21 cellular contexts compared by ENCODE assay signal in the genomic region with DNA sequence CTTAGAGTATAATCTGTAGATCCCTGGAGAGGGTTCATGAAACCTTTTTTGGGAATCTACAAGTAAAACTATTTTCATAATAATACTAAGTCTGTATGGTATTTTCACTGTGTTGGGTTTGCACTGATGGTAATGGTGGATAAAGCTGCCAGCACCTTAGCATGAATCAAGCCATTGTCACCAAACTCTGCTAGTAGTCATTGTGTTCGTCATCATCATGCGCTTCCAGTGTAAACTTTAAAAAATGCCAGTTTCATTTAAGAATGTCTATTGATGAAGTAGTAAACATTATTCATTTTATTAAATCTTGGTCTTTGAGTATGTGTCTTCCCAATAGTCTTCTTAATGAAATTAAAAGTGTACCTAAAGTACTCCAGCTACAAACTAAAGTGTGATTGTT. TPM values are rescaled to one million over a fixed set of nuclear protein-coding genes. Genes with fewer than 3 reads are reported as not detected.
"Had no signal": no experiment of that assay in that cellular context is flagged by ENCODE, and none has a peak within 500 bp of the region (broad histone marks: within the 10 kb centered on the region; RNA-seq: fewer than 3 reads in every experiment).

No MANE protein-coding gene starts in this region.

- FAIRE-seq: astrocyte, keratinocyte had no signal

- H3K27ac Mint-ChIP-seq: activated B cell treated with CpG ODN at 0.5 μM for 24 hours; activated CD8-positive, alpha-beta T cell treated with anti-CD3 and anti-CD28 coated beads for 36 hours; activated naive CD4-positive, alpha-beta T cell treated with anti-CD3 and anti-CD28 coated beads, Interleukin-2, amount 10 ng/mL, durations not matched to agents 7 days and 5 days; activated naive CD8-positive, alpha-beta T cell treated with anti-CD3 and anti-CD28 coated beads, Interleukin-2, amount 50 U/mL, for 24 hours; nephron progenitor cell had no signal

- H3K9me3 ChIP-seq: breast epithelium, SJSA1 had no signal

- H3K9me3 Mint-ChIP-seq: activated B cell treated with CpG ODN at 0.5 μM for 24 hours; activated CD8-positive, alpha-beta T cell treated with anti-CD3 and anti-CD28 coated beads for 36 hours; activated naive CD4-positive, alpha-beta T cell treated with anti-CD3 and anti-CD28 coated beads, Interleukin-2, amount 10 ng/mL, durations not matched to agents 7 days and 5 days; activated naive CD8-positive, alpha-beta T cell treated with anti-CD3 and anti-CD28 coated beads, Interleukin-2, amount 50 U/mL, for 24 hours had no signal

- H3K27me3 Mint-ChIP-seq: activated B cell treated with CpG ODN at 0.5 μM for 24 hours; activated CD8-positive, alpha-beta T cell treated with anti-CD3 and anti-CD28 coated beads for 36 hours; activated naive CD4-positive, alpha-beta T cell treated with anti-CD3 and anti-CD28 coated beads, Interleukin-2, amount 10 ng/mL, durations not matched to agents 7 days and 5 days; activated naive CD8-positive, alpha-beta T cell treated with anti-CD3 and anti-CD28 coated beads, Interleukin-2, amount 50 U/mL, for 24 hours had no signal

- ATAC-seq: activated CD8-positive, alpha-beta T cell treated with anti-CD3 and anti-CD28 coated beads for 36 hours; activated naive CD8-positive, alpha-beta T cell treated with anti-CD3 and anti-CD28 coated beads, Interleukin-2, amount 50 U/mL, for 24 hours; esophagus mucosa; left lobe of liver had no signal

- H3K27ac ChIP-seq: SJSA1 had no signal

- DNase-seq: activated B cell treated with CpG ODN at 0.5 μM for 24 hours; activated CD4-positive, alpha-beta T cell treated with anti-CD3 and anti-CD28 coated beads for 48 hours; activated CD8-positive, alpha-beta T cell treated with anti-CD3 and anti-CD28 coated beads for 36 hours; activated naive CD4-positive, alpha-beta T cell treated with anti-CD3 and anti-CD28 coated beads, Interleukin-2, amount 10 ng/mL, durations not matched to agents 7 days and 5 days; activated naive CD8-positive, alpha-beta T cell treated with anti-CD3 and anti-CD28 coated beads, Interleukin-2, amount 50 U/mL, for 24 hours; activated T-cell treated with anti-CD3 and anti-CD28 coated beads, Interleukin-2, amount 50 U/mL, for 1 hour; cerebellar nuclear complex; effector CD8-positive, alpha-beta T cell; glutamatergic neuron; nephron progenitor cell; occipital lobe; stimulated activated naive CD4-positive, alpha-beta T cell treated with Interleukin-2 at 50 U/mL for 16 hours; SW 1271; trophoblast cell had no signal

- H3K4me3 ChIP-seq: breast epithelium, lung, SJSA1 had no signal

- H3K4me1 ChIP-seq: breast epithelium, SJSA1 had no signal

- H3K36me3 ChIP-seq: breast epithelium had no signal

- H3K4me3 Mint-ChIP-seq: activated B cell treated with CpG ODN at 0.5 μM for 24 hours; activated CD8-positive, alpha-beta T cell treated with anti-CD3 and anti-CD28 coated beads for 36 hours; activated naive CD4-positive, alpha-beta T cell treated with anti-CD3 and anti-CD28 coated beads, Interleukin-2, amount 10 ng/mL, durations not matched to agents 7 days and 5 days; activated naive CD8-positive, alpha-beta T cell treated with anti-CD3 and anti-CD28 coated beads, Interleukin-2, amount 50 U/mL, for 24 hours; nephron progenitor cell had no signal

- H3K27me3 ChIP-seq: breast epithelium, SJSA1 had no signal

- H3K4me1 Mint-ChIP-seq: activated B cell treated with CpG ODN at 0.5 μM for 24 hours; activated naive CD4-positive, alpha-beta T cell treated with anti-CD3 and anti-CD28 coated beads, Interleukin-2, amount 10 ng/mL, durations not matched to agents 7 days and 5 days; activated naive CD8-positive, alpha-beta T cell treated with anti-CD3 and anti-CD28 coated beads, Interleukin-2, amount 50 U/mL, for 24 hours; nephron progenitor cell had no signal

RNA-seq across cellular contexts. Expression of a gene that starts 46.8 kb away (rescaled TPM):
- total RNA-seq: activated B cell treated with CpG ODN at 0.5 μM for 24 hours had no signal
